In genomic region chr6:13334953-13335352, GRCh38 we compare ENCODE assay signal across 26 cellular contexts. TPM values are rescaled to one million over a fixed set of nuclear protein-coding genes. Genes with fewer than 3 reads are reported as not detected.
A peak's percentile ranks its signal among the peaks of the same experiment; 100 is the strongest.
DNase-seq lines count a peak whose midpoint lies in the region; ATAC-seq and TF ChIP-seq lines count a peak whose summit lies in the region.
"Had no signal": no experiment of that assay in that cellular context is flagged by ENCODE, and none has a peak within 500 bp of the region (broad histone marks: within the 10 kb centered on the region; RNA-seq: fewer than 3 reads in every experiment).

No MANE protein-coding gene starts in this region.

- DNase-seq in activated naive CD8-positive, alpha-beta T cell treated with anti-CD3 and anti-CD28 coated beads, Interleukin-2, amount 50 U/mL, for 24 hours: no peak
- no peak for DNase-seq in activated naive CD8-positive, alpha-beta T cell treated with anti-CD3 and anti-CD28 coated beads for 36 hours
- DNase-seq in UCSD-AML1 (lab: John Stamatoyannopoulos, UW; ENCODE audit: unreplicated experiment) (peak; percentile 50), fibroblast of the aortic adventitia (ENCODE audit: low read depth) (peak; percentile 84)
- DNase-seq in stimulated activated naive B cell treated with anti-CD40 and anti-IgM and Interleukin-4, amounts not matched to agents 10 μg/mL and 1 μg/mL and 100 μg/mL, for 72 hours: no peak
- no peak for DNase-seq in activated CD4-positive, alpha-beta memory T cell treated with anti-CD3 and anti-CD28 coated beads, Interleukin-2, amount 10 ng/mL, durations not matched to agents 7 days and 5 days
- no peak for DNase-seq in activated T-helper 1 cell treated with anti-CD3 and anti-CD28 coated beads, Interleukin-12 subunit alpha, Interleukin-12 subunit beta, Interleukin-2, Interleukin-4 antibody, amounts not matched to agents 30 ng/mL and 10 ng/mL and 1 ng/mL, durations not matched to agents 14 hours and 24 hours and 36 hours (ENCODE audit: low spot score)
- DNase-seq in activated CD4-positive, alpha-beta memory T cell treated with anti-CD3 and anti-CD28 coated beads for 36 hours: no peak
- DNase-seq: activated CD4-positive, alpha-beta T cell treated with anti-CD3 and anti-CD28 coated beads for 36 hours; activated T-cell treated with anti-CD3 and anti-CD28 coated beads for 4 hours; central memory CD4-positive, alpha-beta T cell; DMS79 treated with DMSO at 0.1 percent for 48 hours; effector memory CD4-positive, alpha-beta T cell; foreskin keratinocyte; KBM-7; naive thymus-derived CD4-positive, alpha-beta T cell; NCI-H1092 treated with DMSO at 0.1 percent for 48 hours; NCI-H2171 treated with DMSO at 0.1 percent for 48 hours; NK-92 treated with Interleukin-12 subunit alpha and Interleukin-12 subunit beta, amount 100 ng/mL, for 24 hours; SIG-M5; stomach; T-helper 17 cell; upper lobe of right lung had no signal

- CTCF ChIA-PET in activated CD4-positive, alpha-beta memory T cell treated with anti-CD3 and anti-CD28 coated beads, Interleukin-2, amount 10 ng/mL, durations not matched to agents 7 days and 5 days (lab: Charles Lee): interaction anchor here (0.8 to 3.4 kb wide), 6 partner anchors 12 to 424 kb away, joined by 3 to 17 read pairs (median 3); partner anchors contain the start of gene SIRT5
- CTCF ChIA-PET in activated CD4-positive, alpha-beta memory T cell treated with anti-CD3 and anti-CD28 coated beads for 36 hours (lab: Charles Lee): interaction anchor here (1.0 to 2.3 kb wide), 3 partner anchors 45 to 240 kb away, joined by 3 to 29 read pairs (median 4); partner anchors contain the start of gene SIRT5

- no peaks in the 10 kb centered on the region for H3K9me3 Mint-ChIP-seq in activated naive CD8-positive, alpha-beta T cell treated with anti-CD3 and anti-CD28 coated beads, Interleukin-2, amount 50 U/mL, for 24 hours
- no peaks in the 10 kb centered on the region for H3K9me3 Mint-ChIP-seq in activated naive CD8-positive, alpha-beta T cell treated with anti-CD3 and anti-CD28 coated beads for 36 hours
- H3K9me3 Mint-ChIP-seq in stimulated activated naive B cell treated with anti-CD40 and anti-IgM and Interleukin-4, amounts not matched to agents 10 μg/mL and 1 μg/mL and 100 μg/mL, for 72 hours: no peaks in the 10 kb centered on the region
- no peaks in the 10 kb centered on the region for H3K9me3 Mint-ChIP-seq in activated CD4-positive, alpha-beta memory T cell treated with anti-CD3 and anti-CD28 coated beads, Interleukin-2, amount 10 ng/mL, durations not matched to agents 7 days and 5 days
- no peaks in the 10 kb centered on the region for H3K9me3 Mint-ChIP-seq in activated T-helper 1 cell treated with anti-CD3 and anti-CD28 coated beads, Interleukin-12 subunit alpha, Interleukin-12 subunit beta, Interleukin-2, Interleukin-4 antibody, amounts not matched to agents 30 ng/mL and 10 ng/mL and 1 ng/mL, durations not matched to agents 14 hours and 24 hours and 36 hours
- H3K9me3 Mint-ChIP-seq in activated CD4-positive, alpha-beta memory T cell treated with anti-CD3 and anti-CD28 coated beads for 36 hours: no peaks in the 10 kb centered on the region
- H3K9me3 Mint-ChIP-seq: activated naive CD4-positive, alpha-beta T cell treated with anti-CD3 and anti-CD28 coated beads, Interleukin-2, amount 50 U/mL, for 72 hours; naive thymus-derived CD4-positive, alpha-beta T cell had no signal

- no peak overlapping the region for H3K4me3 ChIP-seq in fibroblast of the aortic adventitia (ENCODE audit: low read depth, low read length)
- H3K4me3 ChIP-seq: A549, stomach, upper lobe of right lung had no signal

- H3K36me3 Mint-ChIP-seq in activated naive CD8-positive, alpha-beta T cell treated with anti-CD3 and anti-CD28 coated beads, Interleukin-2, amount 50 U/mL, for 24 hours (ENCODE audit: low read depth): no peaks in the 10 kb centered on the region
- no peaks in the 10 kb centered on the region for H3K36me3 Mint-ChIP-seq in activated naive CD8-positive, alpha-beta T cell treated with anti-CD3 and anti-CD28 coated beads for 36 hours
- H3K36me3 Mint-ChIP-seq in stimulated activated naive B cell treated with anti-CD40 and anti-IgM and Interleukin-4, amounts not matched to agents 10 μg/mL and 1 μg/mL and 100 μg/mL, for 72 hours: no peaks in the 10 kb centered on the region
- no peaks in the 10 kb centered on the region for H3K36me3 Mint-ChIP-seq in activated CD4-positive, alpha-beta memory T cell treated with anti-CD3 and anti-CD28 coated beads, Interleukin-2, amount 10 ng/mL, durations not matched to agents 7 days and 5 days (ENCODE audit: low read depth)
- H3K36me3 Mint-ChIP-seq in activated T-helper 1 cell treated with anti-CD3 and anti-CD28 coated beads, Interleukin-12 subunit alpha, Interleukin-12 subunit beta, Interleukin-2, Interleukin-4 antibody, amounts not matched to agents 30 ng/mL and 10 ng/mL and 1 ng/mL, durations not matched to agents 14 hours and 24 hours and 36 hours (ENCODE audit: low read depth): no peaks in the 10 kb centered on the region
- no peaks in the 10 kb centered on the region for H3K36me3 Mint-ChIP-seq in activated CD4-positive, alpha-beta memory T cell treated with anti-CD3 and anti-CD28 coated beads for 36 hours
- H3K36me3 Mint-ChIP-seq: activated naive CD4-positive, alpha-beta T cell treated with anti-CD3 and anti-CD28 coated beads, Interleukin-2, amount 50 U/mL, for 72 hours; CD14-positive monocyte; naive thymus-derived CD4-positive, alpha-beta T cell had no signal

- peak; percentile 20 for ATAC-seq in activated naive CD8-positive, alpha-beta T cell treated with anti-CD3 and anti-CD28 coated beads, Interleukin-2, amount 50 U/mL, for 24 hours
- ATAC-seq in stimulated activated naive B cell treated with anti-CD40 and anti-IgM and Interleukin-4, amounts not matched to agents 10 μg/mL and 1 μg/mL and 100 μg/mL, for 72 hours (replicated peaks): no peak
- ATAC-seq: A549; activated CD4-positive, alpha-beta T cell treated with anti-CD3 and anti-CD28 coated beads for 36 hours; activated naive CD4-positive, alpha-beta T cell treated with anti-CD3 and anti-CD28 coated beads, Interleukin-2, amount 50 U/mL, for 72 hours; foreskin keratinocyte; naive thymus-derived CD4-positive, alpha-beta T cell; T-helper 17 cell; upper lobe of right lung had no signal

- H3K4me3 Mint-ChIP-seq in activated naive CD8-positive, alpha-beta T cell treated with anti-CD3 and anti-CD28 coated beads, Interleukin-2, amount 50 U/mL, for 24 hours: no peak overlapping the region
- H3K4me3 Mint-ChIP-seq in activated naive CD8-positive, alpha-beta T cell treated with anti-CD3 and anti-CD28 coated beads for 36 hours: no peak overlapping the region
- no peak overlapping the region for H3K4me3 Mint-ChIP-seq in stimulated activated naive B cell treated with anti-CD40 and anti-IgM and Interleukin-4, amounts not matched to agents 10 μg/mL and 1 μg/mL and 100 μg/mL, for 72 hours
- H3K4me3 Mint-ChIP-seq in activated CD4-positive, alpha-beta memory T cell treated with anti-CD3 and anti-CD28 coated beads, Interleukin-2, amount 10 ng/mL, durations not matched to agents 7 days and 5 days: no peak overlapping the region
- no peak overlapping the region for H3K4me3 Mint-ChIP-seq in activated T-helper 1 cell treated with anti-CD3 and anti-CD28 coated beads, Interleukin-12 subunit alpha, Interleukin-12 subunit beta, Interleukin-2, Interleukin-4 antibody, amounts not matched to agents 30 ng/mL and 10 ng/mL and 1 ng/mL, durations not matched to agents 14 hours and 24 hours and 36 hours
- no peak overlapping the region for H3K4me3 Mint-ChIP-seq in activated CD4-positive, alpha-beta memory T cell treated with anti-CD3 and anti-CD28 coated beads for 36 hours
- H3K4me3 Mint-ChIP-seq: activated CD4-positive, alpha-beta T cell treated with anti-CD3 and anti-CD28 coated beads for 36 hours; CD14-positive monocyte; naive thymus-derived CD4-positive, alpha-beta T cell; T-helper 17 cell had no signal

- intact Hi-C loops in activated T-helper 1 cell treated with anti-CD3 and anti-CD28 coated beads, Interleukin-12 subunit alpha, Interleukin-12 subunit beta, Interleukin-2, Interleukin-4 antibody, amounts not matched to agents 30 ng/mL and 10 ng/mL and 1 ng/mL, durations not matched to agents 14 hours and 24 hours and 36 hours (cut with micrococcal nuclease): loop anchor here (5.0 kb wide), 2 partner anchors 42 to 132 kb away; no protein-coding TSS in a partner anchor
- intact Hi-C loops in activated CD4-positive, alpha-beta memory T cell treated with anti-CD3 and anti-CD28 coated beads for 36 hours (cut with micrococcal nuclease): loop anchor here (5.0 to 10.0 kb wide), 4 partner anchors 92 to 730 kb away; no protein-coding TSS in a partner anchor

- POLR2A ChIA-PET in activated CD4-positive, alpha-beta memory T cell treated with anti-CD3 and anti-CD28 coated beads, Interleukin-2, amount 10 ng/mL, durations not matched to agents 7 days and 5 days (lab: Charles Lee): interaction anchor here (0.5 to 1.3 kb wide), 3 partner anchors 20 to 241 kb away, joined by 3 read pairs; no protein-coding TSS in a partner anchor
- POLR2A ChIA-PET in activated CD4-positive, alpha-beta memory T cell treated with anti-CD3 and anti-CD28 coated beads for 36 hours (lab: Charles Lee): no interaction called here

- peaks cover 23% of the 10 kb centered on the region for H3K4me1 Mint-ChIP-seq in activated naive CD8-positive, alpha-beta T cell treated with anti-CD3 and anti-CD28 coated beads, Interleukin-2, amount 50 U/mL, for 24 hours
- H3K4me1 Mint-ChIP-seq in activated naive CD8-positive, alpha-beta T cell treated with anti-CD3 and anti-CD28 coated beads for 36 hours: peaks cover 13% of the 10 kb centered on the region
- H3K4me1 Mint-ChIP-seq in stimulated activated naive B cell treated with anti-CD40 and anti-IgM and Interleukin-4, amounts not matched to agents 10 μg/mL and 1 μg/mL and 100 μg/mL, for 72 hours: peaks cover 21 to 53% of the 10 kb centered on the region in 2 donors
- peaks cover 5% of the 10 kb centered on the region for H3K4me1 Mint-ChIP-seq in activated CD4-positive, alpha-beta memory T cell treated with anti-CD3 and anti-CD28 coated beads, Interleukin-2, amount 10 ng/mL, durations not matched to agents 7 days and 5 days
- H3K4me1 Mint-ChIP-seq in activated T-helper 1 cell treated with anti-CD3 and anti-CD28 coated beads, Interleukin-12 subunit alpha, Interleukin-12 subunit beta, Interleukin-2, Interleukin-4 antibody, amounts not matched to agents 30 ng/mL and 10 ng/mL and 1 ng/mL, durations not matched to agents 14 hours and 24 hours and 36 hours (ENCODE audit: low read depth): peaks cover 33% of the 10 kb centered on the region
- H3K4me1 Mint-ChIP-seq in activated CD4-positive, alpha-beta memory T cell treated with anti-CD3 and anti-CD28 coated beads for 36 hours (ENCODE audit: low read depth): peaks cover 4% of the 10 kb centered on the region

- H3K27me3 Mint-ChIP-seq in activated naive CD8-positive, alpha-beta T cell treated with anti-CD3 and anti-CD28 coated beads, Interleukin-2, amount 50 U/mL, for 24 hours: no peaks in the 10 kb centered on the region
- H3K27me3 Mint-ChIP-seq in activated naive CD8-positive, alpha-beta T cell treated with anti-CD3 and anti-CD28 coated beads for 36 hours: no peaks in the 10 kb centered on the region
- no peaks in the 10 kb centered on the region for H3K27me3 Mint-ChIP-seq in stimulated activated naive B cell treated with anti-CD40 and anti-IgM and Interleukin-4, amounts not matched to agents 10 μg/mL and 1 μg/mL and 100 μg/mL, for 72 hours
- peaks cover 3% of the 10 kb centered on the region for H3K27me3 Mint-ChIP-seq in activated CD4-positive, alpha-beta memory T cell treated with anti-CD3 and anti-CD28 coated beads, Interleukin-2, amount 10 ng/mL, durations not matched to agents 7 days and 5 days
- H3K27me3 Mint-ChIP-seq in activated T-helper 1 cell treated with anti-CD3 and anti-CD28 coated beads, Interleukin-12 subunit alpha, Interleukin-12 subunit beta, Interleukin-2, Interleukin-4 antibody, amounts not matched to agents 30 ng/mL and 10 ng/mL and 1 ng/mL, durations not matched to agents 14 hours and 24 hours and 36 hours (ENCODE audit: insufficient read depth): peaks cover 9% of the 10 kb centered on the region
- H3K27me3 Mint-ChIP-seq in activated CD4-positive, alpha-beta memory T cell treated with anti-CD3 and anti-CD28 coated beads for 36 hours: no peaks in the 10 kb centered on the region
- H3K27me3 Mint-ChIP-seq: activated CD4-positive, alpha-beta T cell treated with anti-CD3 and anti-CD28 coated beads for 36 hours had no signal

- TF ChIP-seq CTCF in fibroblast of the aortic adventitia (IDR thresholded peaks at IDR 0.05; ENCODE audit: insufficient read depth, low read length): no peak

- no peak overlapping the region for H3K27ac Mint-ChIP-seq in activated naive CD8-positive, alpha-beta T cell treated with anti-CD3 and anti-CD28 coated beads, Interleukin-2, amount 50 U/mL, for 24 hours
- no peak overlapping the region for H3K27ac Mint-ChIP-seq in activated naive CD8-positive, alpha-beta T cell treated with anti-CD3 and anti-CD28 coated beads for 36 hours
- H3K27ac Mint-ChIP-seq in stimulated activated naive B cell treated with anti-CD40 and anti-IgM and Interleukin-4, amounts not matched to agents 10 μg/mL and 1 μg/mL and 100 μg/mL, for 72 hours: peak overlapping the region; percentile 1
- no peak overlapping the region for H3K27ac Mint-ChIP-seq in activated CD4-positive, alpha-beta memory T cell treated with anti-CD3 and anti-CD28 coated beads, Interleukin-2, amount 10 ng/mL, durations not matched to agents 7 days and 5 days
- no peak overlapping the region for H3K27ac Mint-ChIP-seq in activated T-helper 1 cell treated with anti-CD3 and anti-CD28 coated beads, Interleukin-12 subunit alpha, Interleukin-12 subunit beta, Interleukin-2, Interleukin-4 antibody, amounts not matched to agents 30 ng/mL and 10 ng/mL and 1 ng/mL, durations not matched to agents 14 hours and 24 hours and 36 hours
- H3K27ac Mint-ChIP-seq in activated CD4-positive, alpha-beta memory T cell treated with anti-CD3 and anti-CD28 coated beads for 36 hours: no peak overlapping the region
- H3K27ac Mint-ChIP-seq: activated CD4-positive, alpha-beta T cell treated with anti-CD3 and anti-CD28 coated beads for 36 hours; naive thymus-derived CD4-positive, alpha-beta T cell; T-helper 17 cell had no signal

RNA-seq across cellular contexts. Expression of gene TBC1D7, which starts 6.6 kb away (rescaled TPM):
- 10 to 100 TPM; 20.2 to 20.6 TPM for total RNA-seq in activated naive CD8-positive, alpha-beta T cell treated with anti-CD3 and anti-CD28 coated beads for 36 hours
- 15.8 and 44.2 TPM in 2 replicates for total RNA-seq in fibroblast of the aortic adventitia (ENCODE audit: low replicate concordance)
- 10 to 100 TPM; 18.7 to 19.1 TPM for total RNA-seq in activated CD4-positive, alpha-beta memory T cell treated with anti-CD3 and anti-CD28 coated beads, Interleukin-2, amount 10 ng/mL, durations not matched to agents 7 days and 5 days
- 27.3 and 28.2 TPM in 2 replicates for total RNA-seq in activated T-helper 1 cell treated with anti-CD3 and anti-CD28 coated beads, Interleukin-12 subunit alpha, Interleukin-12 subunit beta, Interleukin-2, Interleukin-4 antibody, amounts not matched to agents 30 ng/mL and 10 ng/mL and 1 ng/mL, durations not matched to agents 14 hours and 24 hours and 36 hours
- 10 to 100 TPM; 20.6 to 21.7 TPM for total RNA-seq in activated CD4-positive, alpha-beta memory T cell treated with anti-CD3 and anti-CD28 coated beads for 36 hours

Comparison
In these comparisons a context has a peak if more than half of its experiments do, and no peak if none do; other contexts are left out.
1. DNase-seq: peak in UCSD-AML1 (single experiment) and fibroblast of the aortic adventitia (single experiment); none in activated naive CD8-positive, alpha-beta T cell treated with anti-CD3 and anti-CD28 coated beads, Interleukin-2, amount 50 U/mL, for 24 hours (single experiment), activated naive CD8-positive, alpha-beta T cell treated with anti-CD3 and anti-CD28 coated beads for 36 hours (single experiment), stimulated activated naive B cell treated with anti-CD40 and anti-IgM and Interleukin-4, amounts not matched to agents 10 μg/mL and 1 μg/mL and 100 μg/mL, for 72 hours (single experiment), activated CD4-positive, alpha-beta memory T cell treated with anti-CD3 and anti-CD28 coated beads, Interleukin-2, amount 10 ng/mL, durations not matched to agents 7 days and 5 days (single experiment), activated T-helper 1 cell treated with anti-CD3 and anti-CD28 coated beads, Interleukin-12 subunit alpha, Interleukin-12 subunit beta, Interleukin-2, Interleukin-4 antibody, amounts not matched to agents 30 ng/mL and 10 ng/mL and 1 ng/mL, durations not matched to agents 14 hours and 24 hours and 36 hours (single experiment) and activated CD4-positive, alpha-beta memory T cell treated with anti-CD3 and anti-CD28 coated beads for 36 hours (single experiment).